ENCODE assay signal across 18 cellular contexts in genomic region chr1:109978761-109979488, GRCh38. TPM values are rescaled to one million over a fixed set of nuclear protein-coding genes. Genes with fewer than 3 reads are reported as not detected.
DNase-seq lines count a peak whose midpoint lies in the region; ATAC-seq and TF ChIP-seq lines count a peak whose summit lies in the region.
"Had no signal": no experiment of that assay in that cellular context is flagged by ENCODE, and none has a peak within 500 bp of the region (broad histone marks: within the 10 kb centered on the region; RNA-seq: fewer than 3 reads in every experiment).

No MANE protein-coding gene starts in this region.

- peaks cover 26% of the 10 kb centered on the region for H3K9me1 ChIP-seq in IMR-90 (ENCODE audit: insufficient read depth, low read length)

- peak overlapping the region; percentile 78 for H3K14ac ChIP-seq in IMR-90 (replicated peaks; ENCODE audit: low read depth, low read length)

- H3K4me3 ChIP-seq in IMR-90 (ENCODE audit: insufficient read depth, low read depth, low read length) (no peak overlapping the region), liver (ENCODE audit: low read depth in 1 of 3, low read length in 3 of 3) (no peak overlapping the region), suprapubic skin (no peak overlapping the region), spleen (no peak overlapping the region)
- H3K4me3 ChIP-seq: BLaER1 treated with 17β-estradiol and CSF1 and Interleukin-3, amounts not matched to agents 10 nM and 100 nM; left lung had no signal

- no peak for TF ChIP-seq POLR2A in IMR-90 (IDR thresholded peaks at IDR 0.05; ENCODE audit: low read depth, low read length)
- no peak for TF ChIP-seq POLR2A in suprapubic skin (IDR thresholded peaks at IDR 0.05)
- TF ChIP-seq POLR2A in spleen (IDR thresholded peaks at IDR 0.05): no peak

- intact Hi-C loops in IMR-90 (cut with micrococcal nuclease): loop anchor here (2.0 kb wide), 1 partner anchor 60 kb away; no protein-coding TSS in a partner anchor
- intact Hi-C loops in MCF 10A (cut with micrococcal nuclease): no loop called here
- intact Hi-C loops in spleen (cut with DNase I; ENCODE audit: low total_unique reads): no loop called here

- H3K4me1 Mint-ChIP-seq in MCF 10A (ENCODE audit: insufficient read depth, unreplicated experiment): peaks cover 42% of the 10 kb centered on the region

- H4K91ac ChIP-seq in IMR-90 (ENCODE audit: insufficient read depth, low read depth, low read length): peak overlapping the region; percentile 96

- no peaks in the 10 kb centered on the region for H3K9me3 Mint-ChIP-seq in MCF 10A (ENCODE audit: unreplicated experiment)

- no peaks in the 10 kb centered on the region for H3K79me1 ChIP-seq in IMR-90 (ENCODE audit: low read depth in 1 of 2, low read length in 2 of 2)

- H3K9me3 ChIP-seq in IMR-90 (ENCODE audit: control insufficient read depth, insufficient read depth, low read length) (peaks cover 12% of the 10 kb centered on the region), liver (ENCODE audit: control insufficient read depth in 4 of 4, low read length in 3 of 4) (peaks cover 4 to 7% (median 5%) of the 10 kb centered on the region in 4 donors), suprapubic skin (no peaks in the 10 kb centered on the region), spleen (no peaks in the 10 kb centered on the region)
- H3K9me3 ChIP-seq: BLaER1 treated with 17β-estradiol and CSF1 and Interleukin-3, amounts not matched to agents 10 nM and 100 nM; left lung; SK-N-SH had no signal

- peak overlapping the region; percentile 99 for H3K4ac ChIP-seq in IMR-90 (ENCODE audit: low read depth, low read length)

- no peaks in the 10 kb centered on the region for H3K27me3 Mint-ChIP-seq in MCF 10A (ENCODE audit: insufficient read depth, unreplicated experiment)

- peak overlapping the region; percentile 5 for H2AK9ac ChIP-seq in IMR-90 (replicated peaks; ENCODE audit: low read depth, low read length, poor library complexity)

- peak overlapping the region; percentile 61 for H2BK5ac ChIP-seq in IMR-90 (ENCODE audit: low read depth, low read length, poor library complexity, severe bottlenecking)

- H2BK120ac ChIP-seq in IMR-90 (ENCODE audit: low read depth, low read length): peak overlapping the region; percentile 100

- peak; percentile 56 for ATAC-seq in IMR-90 (ENCODE audit: low read depth)

- H2AFZ ChIP-seq in IMR-90 (replicated peaks; ENCODE audit: low read length, poor library complexity): peak overlapping the region; percentile 11

- H3K9ac ChIP-seq in IMR-90 (ENCODE audit: low read depth, low read length) (0 out of 2 replicates have a peak overlapping the region, but pooled peaks have one; percentile 19), liver (ENCODE audit: low read depth in 1 of 2, low read length in 2 of 2) (no peak overlapping the region)
- H3K9ac ChIP-seq: BLaER1 treated with 17β-estradiol and CSF1 and Interleukin-3, amounts not matched to agents 10 nM and 100 nM; SK-N-SH had no signal

- H4K8ac ChIP-seq in IMR-90 (ENCODE audit: low read depth in 2 of 2, low read length in 2 of 2): peak overlapping the region; percentile 70 to 87; a peak in 3 of 4 replicates

- peaks cover 31% of the 10 kb centered on the region for H3K4me1 ChIP-seq in IMR-90 (ENCODE audit: control insufficient read depth, insufficient read depth, low read length)
- H3K4me1 ChIP-seq in liver (ENCODE audit: control insufficient read depth in 4 of 4, insufficient read depth in 4 of 4, low read length in 3 of 4): peaks cover 6 to 29% (median 19%) of the 10 kb centered on the region in 4 donors
- peaks cover 45% of the 10 kb centered on the region for H3K4me1 ChIP-seq in suprapubic skin
- H3K4me1 ChIP-seq in spleen: peaks cover 0 to 25% (median 11%) of the 10 kb centered on the region in 6 donors

- 72% methylated on average over 7 of the region's 9 CpGs; no CpG with 5 or more reads in 1 of the 2 experiments for WGBS in IMR-90 (ENCODE audit: extremely low coverage in 2 of 2, insufficient read length in 1 of 2), 2 experiments
- WGBS in liver: 65% methylated on average over 9 of the region's 9 CpGs
- 56% methylated on average over 9 of the region's 9 CpGs for WGBS in suprapubic skin
- WGBS in spleen, 5 donors: 69 to 81% (median 76%) methylated on average over 8 to 9 of the region's 9 CpGs

- TF ChIP-seq EP300 in suprapubic skin (IDR thresholded peaks at IDR 0.05): no peak

- H4K20me1 ChIP-seq in IMR-90 (ENCODE audit: insufficient read depth, low read length): no peaks in the 10 kb centered on the region
- H4K20me1 ChIP-seq: BLaER1 treated with 17β-estradiol and CSF1 and Interleukin-3, amounts not matched to agents 10 nM and 100 nM had no signal

- DNase-seq in IMR-90: peak; percentile 32
- DNase-seq in MCF 10A (ENCODE audit: unreplicated experiment): no peak
- DNase-seq in suprapubic skin (ENCODE audit: low spot score in 2 of 2): no peak
- no peak for DNase-seq in spleen
- no peak for DNase-seq in activated T-cell treated with anti-CD3 and anti-CD28 coated beads for 4 hours
- no peak for DNase-seq in ACHN
- DNase-seq: activated CD4-positive, alpha-beta T cell treated with anti-CD3 and anti-CD28 coated beads for 48 hours; activated naive CD4-positive, alpha-beta T cell treated with anti-CD3 and anti-CD28 coated beads, Interleukin-2, amount 50 U/mL, for 16 hours; DND-41; left lung; NCI-H2029 treated with DMSO at 0.1 percent for 48 hours; NCI-H524; SK-N-SH; substantia nigra; T1000 had no signal

- peak overlapping the region; percentile 81 for H2BK20ac ChIP-seq in IMR-90 (ENCODE audit: low read depth, low read length)

- H3K36me3 ChIP-seq in IMR-90 (ENCODE audit: control insufficient read depth, insufficient read depth, low read length) (no peaks in the 10 kb centered on the region), liver (ENCODE audit: control insufficient read depth in 4 of 4, insufficient read depth in 3 of 4, low read depth in 1 of 4, low read length in 3 of 4) (no peaks in the 10 kb centered on the region), suprapubic skin (no peaks in the 10 kb centered on the region), spleen (no peaks in the 10 kb centered on the region)
- H3K36me3 ChIP-seq: BLaER1 treated with 17β-estradiol and CSF1 and Interleukin-3, amounts not matched to agents 10 nM and 100 nM; left lung had no signal

- H3K27me3 ChIP-seq in IMR-90 (ENCODE audit: control insufficient read depth, insufficient read depth, low read length) (no peaks in the 10 kb centered on the region), liver (ENCODE audit: control insufficient read depth in 4 of 4, insufficient read depth in 4 of 4, low read length in 3 of 4) (no peaks in the 10 kb centered on the region), suprapubic skin (no peaks in the 10 kb centered on the region), spleen (replicated peaks in 1 of 7) (peaks cover 0 to 11% (median 0%) of the 10 kb centered on the region in 7 donors)
- H3K27me3 ChIP-seq: BLaER1 treated with 17β-estradiol and CSF1 and Interleukin-3, amounts not matched to agents 10 nM and 100 nM; left lung had no signal

- no peaks in the 10 kb centered on the region for H3K36me3 Mint-ChIP-seq in MCF 10A (ENCODE audit: insufficient read depth, unreplicated experiment)
- H3K36me3 Mint-ChIP-seq: brain had no signal

- H4K5ac ChIP-seq in IMR-90 (ENCODE audit: low read depth, low read length): peak overlapping the region; percentile 81

- POLR2A ChIA-PET in IMR-90 (lab: Charles Lee; ENCODE audit: unreplicated experiment): interaction anchor here (1.3 kb wide), 1 partner anchor 19 kb away, joined by 3 read pairs; no protein-coding TSS in a partner anchor
- POLR2A ChIA-PET in MCF 10A (lab: Yijun Ruan, JAX): interaction anchor here (0.7 to 4.0 kb wide), 6 partner anchors 8 to 431 kb away, joined by 3 to 22 read pairs (median 4); partner anchors contain the start of gene GNAI3

- H3K27ac ChIP-seq in IMR-90 (ENCODE audit: insufficient read depth, low read length): peak overlapping the region; percentile 91
- H3K27ac ChIP-seq in liver (ENCODE audit: low read depth in 1 of 2, low read length in 2 of 2): peak overlapping the region; percentile 23 to 42
- H3K27ac ChIP-seq in suprapubic skin: peak overlapping the region; percentile 78
- peak overlapping the region in 4 of 8 donors; percentile 0 to 42 (median 16) for H3K27ac ChIP-seq in spleen

- TF ChIP-seq RAD21 in IMR-90 (IDR thresholded peaks at IDR 0.05; ENCODE audit: low read length): no peak
- TF ChIP-seq RAD21 in liver (IDR thresholded peaks at IDR 0.05): no peak

- peak overlapping the region; percentile 93 for H3K23ac ChIP-seq in IMR-90 (ENCODE audit: low read depth, low read length)

- in situ Hi-C loops in IMR-90 (cut with MboI; ENCODE audit: low sequenced_read_pairs): loop anchor here (5.0 kb wide), 1 partner anchor 62 kb away; no protein-coding TSS in a partner anchor
- in situ Hi-C loops in ACHN (cut with HindIII; ENCODE audit: low pct_ligation_motif_present, low pct_unique_long_range_greater_than_20kb, low sequenced_read_pairs): loop anchor here (25.0 kb wide), 1 partner anchor 192 kb away; no protein-coding TSS in a partner anchor

- H3K4me3 Mint-ChIP-seq in MCF 10A (ENCODE audit: unreplicated experiment): no peak overlapping the region
- H3K4me3 Mint-ChIP-seq: brain had no signal

- H3K27ac Mint-ChIP-seq in MCF 10A (ENCODE audit: low read depth, unreplicated experiment): peak overlapping the region; percentile 24
- H3K27ac Mint-ChIP-seq: brain had no signal

- 0 out of 2 replicates have a peak overlapping the region, but pooled peaks have one; percentile 4 for H3K4me2 ChIP-seq in IMR-90 (ENCODE audit: low read depth, low read length)

- H3K56ac ChIP-seq in IMR-90 (ENCODE audit: extremely low read depth, insufficient read depth, low read length): peak overlapping the region; percentile 66; the same call in 1 of the 2 replicates

- H3K18ac ChIP-seq in IMR-90 (ENCODE audit: low read depth, low read length): peak overlapping the region; percentile 73

- TF ChIP-seq CTCF in IMR-90 (conservative IDR thresholded peaks at IDR 0.05; ENCODE audit: low read depth, low read length) (no peak), MCF 10A (IDR thresholded peaks at IDR 0.05; ENCODE audit: unreplicated experiment) (no peak), liver (IDR thresholded peaks at IDR 0.05; ENCODE audit: low read depth, low read length, missing input control) (no peak), suprapubic skin (IDR thresholded peaks at IDR 0.05) (no peak), spleen (IDR thresholded peaks at IDR 0.05 in 8 of 11, conservative IDR thresholded peaks at IDR 0.05 in 3 of 11) (no peak)

- BruUV-seq in IMR-90 (replicated peaks; lab: Mats Ljungman, UMichigan): no TSS peak
- no TSS peak for BruUV-seq in MCF 10A (replicated peaks; lab: Mats Ljungman, UMichigan)

- peak overlapping the region; percentile 99 for H2AK5ac ChIP-seq in IMR-90 (ENCODE audit: low read depth, low read length)

- peak overlapping the region; percentile 99; the same call in 2 of the 3 replicates for H2BK15ac ChIP-seq in IMR-90 (ENCODE audit: low read depth, low read length)

- CTCF ChIA-PET in IMR-90 (lab: Yijun Ruan, JAX) (interaction anchor here (0.6 to 2.0 kb wide), 4 partner anchors 45 to 202 kb away, joined by 3 to 10 read pairs (median 3); no protein-coding TSS in a partner anchor), MCF 10A (lab: Yijun Ruan, JAX) (interaction anchor here (0.6 to 18.3 kb wide), 10 partner anchors 13 to 560 kb away, joined by 3 to 969 read pairs (median 4); no protein-coding TSS in a partner anchor)

- dilution Hi-C loops in IMR-90 (cut with HindIII; ENCODE audit: low sequenced_read_pairs, unreplicated experiment): no loop called here

RNA-seq across cellular contexts. Expression of gene AHCYL1, which starts 5.6 kb away (rescaled TPM):
- total RNA-seq in IMR-90 (2012; rRNA removed) (73.9 and 76.0 TPM in 2 replicates), MCF 10A (2022) (104 and 106 TPM in 2 replicates), liver (10 to 100 TPM; 27.1 to 40.7 TPM), suprapubic skin (10 to 100 TPM; 37.7 to 50.4 (median 48.6) TPM), spleen (10 to 100 TPM; 47.1 to 65.3 (median 52.7) TPM)
- polyA plus RNA-seq in IMR-90 (2012; rRNA removed) (63.9 and 75.1 TPM in 2 replicates), liver (10 to 100 TPM; 24.9 to 33.5 TPM), spleen (10 to 100 TPM; 16.2 to 29.9 (median 21.1) TPM)
- polyA plus RNA-seq in IMR-90 (2012; cell fraction: cytosol; rRNA removed): 25.3 and 33.6 TPM in 2 replicates
- 45.6 and 132 TPM in 2 replicates for polyA plus RNA-seq in IMR-90 (2012; cell fraction: nucleus; rRNA removed; ENCODE audit: low replicate concordance)

RNA-seq across cellular contexts. Expression of gene STRIP1, which starts 55.5 kb away (rescaled TPM):
- total RNA-seq in IMR-90 (2012; rRNA removed) (31.4 and 33.5 TPM in 2 replicates), MCF 10A (2022) (35.6 and 40.6 TPM in 2 replicates), liver (10 to 100 TPM; 20.5 to 22.8 TPM), suprapubic skin (10 to 100 TPM; 43.0 to 71.0 (median 57.6) TPM), spleen (10 to 100 TPM; 46.0 to 98.7 (median 61.6) TPM)
- polyA plus RNA-seq in IMR-90 (2012; rRNA removed) (28.6 and 30.4 TPM in 2 replicates), liver (1 to 10 TPM; 5.8 to 6.0 TPM), spleen (10 to 100 TPM; 11.8 to 25.6 (median 17.2) TPM)
- polyA plus RNA-seq in IMR-90 (2012; cell fraction: cytosol; rRNA removed): 13.7 and 17.1 TPM in 2 replicates
- 82.7 and 95.7 TPM in 2 replicates for polyA plus RNA-seq in IMR-90 (2012; cell fraction: nucleus; rRNA removed; ENCODE audit: low replicate concordance)
